In the genomic region with DNA sequence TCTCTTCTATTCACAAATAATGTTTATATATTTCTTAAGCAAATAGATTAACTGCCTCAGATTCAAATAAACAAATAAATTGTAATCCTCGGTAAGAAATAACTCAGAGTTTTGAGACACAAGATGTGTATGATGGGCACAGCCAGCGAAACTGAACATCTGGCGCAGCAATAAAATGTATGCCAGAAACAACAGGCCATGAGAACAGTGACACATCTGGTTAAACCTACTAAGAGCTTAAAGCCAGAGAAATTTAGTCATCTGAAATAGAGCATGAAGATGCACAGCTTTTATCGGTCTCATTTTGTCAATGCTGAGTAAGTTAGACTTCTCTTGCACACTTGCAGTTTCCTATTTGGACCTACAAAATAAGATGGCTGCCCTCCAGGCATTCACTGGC, we compare ENCODE assay signal across 21 cellular contexts.
"Had no signal": no experiment of that assay in that cellular context is flagged by ENCODE, and none has a peak within 500 bp of the region (broad histone marks: within the 10 kb centered on the region; RNA-seq: fewer than 3 reads in every experiment).

No MANE protein-coding gene starts in this region.

- H3K27ac ChIP-seq: SJSA1, SK-N-MC had no signal

- DNase-seq: IMR-90, Karpas-422, KG1, MV-4-11, NCI-H1092, NCI-H1105 treated with DMSO at 0.1 percent for 48 hours, NCI-H1417 treated with DMSO at 0.1 percent for 48 hours, NCI-H146, NCI-H1694 treated with DMSO at 0.1 percent for 48 hours, NCI-H1930, NCI-H2081, NCI-H2107, NCI-H2227 treated with DMSO at 0.1 percent for 48 hours, NCI-H524, NCI-H526 treated with DMSO at 0.1 percent for 48 hours, NCI-H748 treated with DMSO at 0.1 percent for 48 hours, Right ventricle myocardium superior, RPMI8226, SIG-M5 had no signal

- H3K4me3 ChIP-seq: SJSA1, SK-N-MC had no signal

- H3K9me3 ChIP-seq: SJSA1 had no signal

- H3K27me3 ChIP-seq: SJSA1 had no signal

- H3K36me3 ChIP-seq: SJSA1 had no signal
